ENCODE assay signal across 1 cellular context in the genomic region with DNA sequence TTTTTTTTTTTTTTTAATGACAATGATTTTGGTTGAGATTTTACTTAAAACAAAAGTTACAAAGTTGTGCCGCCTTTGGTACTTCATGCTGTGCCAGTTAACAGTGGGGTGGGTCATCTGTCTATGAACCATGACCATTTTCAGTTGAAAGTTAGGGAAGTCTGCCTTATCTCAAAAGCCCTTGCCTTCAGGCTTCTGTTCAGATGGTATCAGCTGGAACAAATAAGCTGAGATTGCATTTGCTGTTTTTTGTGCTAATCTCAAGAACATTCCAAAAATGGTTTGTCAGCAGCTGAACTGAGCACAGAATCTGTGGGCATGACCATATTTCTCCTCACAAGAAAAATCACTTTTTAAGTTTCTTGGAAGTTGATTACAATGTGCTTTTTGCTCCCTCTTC.
TF ChIP-seq lines count a peak whose summit lies in the region.

No MANE protein-coding gene starts in this region.

TF ChIP-seq in SK-N-SH treated with all-trans-retinoic acid at 6 μM for 48 hours, 23 proteins besides CTCF, POLR2A, EP300 and RAD21 (continued from another document):
- TF ChIP-seq ZFP3 (CRISPR knock-in tag; IDR thresholded peaks at IDR 0.05) (no peak), ISL1 (CRISPR knock-in tag; IDR thresholded peaks at IDR 0.05) (peak; percentile 34), SNAI2 (CRISPR knock-in tag; IDR thresholded peaks at IDR 0.05) (0 out of 2 replicates have a peak, but pooled peaks have one; percentile 11)
